15 cellular contexts compared by ENCODE assay signal in the genomic region with DNA sequence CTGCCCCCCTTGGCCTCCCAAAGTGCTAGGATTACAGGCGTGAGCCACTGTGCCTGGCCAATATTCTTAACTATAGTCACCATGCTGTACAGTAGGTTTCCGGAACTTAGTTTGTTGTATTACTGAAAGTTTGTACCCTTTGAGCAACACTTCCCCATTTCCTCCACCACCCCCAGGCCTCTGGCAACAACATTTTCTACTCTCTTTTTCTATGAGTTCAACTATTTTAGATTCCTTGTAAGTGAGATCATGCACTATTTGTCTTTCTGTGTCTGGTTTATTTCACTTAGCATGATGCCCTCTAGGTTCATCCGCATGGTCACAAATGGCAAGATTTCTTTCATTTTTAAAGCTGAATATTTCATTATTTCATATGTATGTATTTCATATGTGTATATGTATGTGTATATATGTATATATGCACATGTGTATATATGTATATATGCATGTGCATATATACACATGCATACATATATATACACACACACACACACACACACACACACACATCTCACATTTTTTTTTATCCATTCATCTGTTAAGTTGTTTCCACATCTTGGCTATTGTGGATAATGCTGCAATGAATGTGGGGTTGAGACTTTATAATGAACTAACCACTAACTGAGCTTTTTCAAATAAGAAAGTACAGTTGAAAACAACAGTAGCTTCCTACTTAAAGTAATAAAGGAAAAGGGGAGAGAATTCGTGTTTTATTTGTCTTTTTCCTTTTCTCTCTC.
DNase-seq lines count a peak whose midpoint lies in the region; ATAC-seq, FAIRE-seq and TF ChIP-seq lines count a peak whose summit lies in the region.
"Had no signal": no experiment of that assay in that cellular context is flagged by ENCODE, and none has a peak within 500 bp of the region (broad histone marks: within the 10 kb centered on the region; RNA-seq: fewer than 3 reads in every experiment).

No MANE protein-coding gene starts in this region.

- DNase-seq in HT1080 (ENCODE audit: low read depth) (peak; percentile 4), SJSA1 (ENCODE audit: low read depth in 1 of 2, low spot score in 2 of 2) (peak in 1 of 2 experiments; percentile 70), fibroblast of peridontal ligament (ENCODE audit: extremely low read depth) (peak; percentile 44), pancreas (no peak), NCI-H146 (lab: John Stamatoyannopoulos, UW) (no peak), sigmoid colon (no peak)
- DNase-seq in stimulated activated CD4-positive, alpha-beta T cell treated with anti-CD3 and anti-CD28 coated beads, Interleukin-4, amount 100 ng/mL, for 24 hours = no peak
- DNase-seq: activated CD8-positive, alpha-beta memory T cell treated with anti-CD3 and anti-CD28 coated beads, Interleukin-2, amount 50 U/mL, for 4 hours; DMS 273 treated with DMSO at 0.1 percent for 48 hours; hippocampal formation; left colon; stimulated activated naive CD8-positive, alpha-beta T cell treated with anti-CD3 and anti-CD28 coated beads, Interleukin-15, Interleukin-2, amounts not matched to agents 100 U/mL and 50 U/mL, for 24 hours had no signal

- ATAC-seq in pancreas (peak in 3 of 4 donors; percentile 22 to 48 (median 24)), GM19023 (IDR thresholded peaks at IDR 0.05; ENCODE audit: unreplicated experiment) (no peak)
- ATAC-seq: left colon; stimulated activated naive CD8-positive, alpha-beta T cell treated with anti-CD3 and anti-CD28 coated beads, Interleukin-15, Interleukin-2, amounts not matched to agents 100 U/mL and 50 U/mL, for 24 hours had no signal

- H3K4me3 ChIP-seq in SJSA1 (no peak overlapping the region), pancreas (no peak overlapping the region), sigmoid colon (no peak overlapping the region)
- H3K4me3 ChIP-seq: BLaER1 treated with 17β-estradiol and CSF1 and Interleukin-3, amounts not matched to agents 10 nM and 100 nM had no signal

- FAIRE-seq in pancreas (lab: Jason Lieb, UNC) = no peak

- intact Hi-C loops in pancreas (cut with DNase I) = no loop called here
- intact Hi-C loops in sigmoid colon (cut with DNase I) = no loop called here

- TF ChIP-seq CTCF in pancreas (IDR thresholded peaks at IDR 0.05) = no peak
- no peak for TF ChIP-seq CTCF in sigmoid colon (IDR thresholded peaks at IDR 0.05)

- 78 to 81% methylated on average over 4 of the region's 4 CpGs for WGBS in pancreas, 2 donors
- WGBS in sigmoid colon, 2 donors = 92 to 94% methylated on average over 4 of the region's 4 CpGs

- peaks cover 40% of the 10 kb centered on the region for H3K4me1 ChIP-seq in SJSA1 (replicated peaks)
- H3K4me1 ChIP-seq in pancreas = peaks cover 8 to 10% (median 8%) of the 10 kb centered on the region in 3 donors
- H3K4me1 ChIP-seq in sigmoid colon = peaks cover 0 to 12% (median 3%) of the 10 kb centered on the region in 4 donors

- H3K36me3 ChIP-seq in SJSA1 (no peaks in the 10 kb centered on the region), pancreas (no peaks in the 10 kb centered on the region), sigmoid colon (no peaks in the 10 kb centered on the region)
- H3K36me3 ChIP-seq: BLaER1 treated with 17β-estradiol and CSF1 and Interleukin-3, amounts not matched to agents 10 nM and 100 nM had no signal

- TF ChIP-seq POLR2A in sigmoid colon (IDR thresholded peaks at IDR 0.05) = no peak

- H3K27me3 ChIP-seq in SJSA1 (replicated peaks) (no peaks in the 10 kb centered on the region), pancreas (no peaks in the 10 kb centered on the region), sigmoid colon (no peaks in the 10 kb centered on the region)
- H3K27me3 ChIP-seq: BLaER1 treated with 17β-estradiol and CSF1 and Interleukin-3, amounts not matched to agents 10 nM and 100 nM had no signal

- peak overlapping the region; percentile 68 for H3K27ac ChIP-seq in SJSA1
- no peak overlapping the region for H3K27ac ChIP-seq in pancreas
- H3K27ac ChIP-seq in sigmoid colon = peak overlapping the region in 1 of 4 donors; percentile 48
- H3K27ac ChIP-seq: BLaER1 treated with 17β-estradiol and CSF1 and Interleukin-3, amounts not matched to agents 10 nM and 100 nM; RWPE1 had no signal

- no peak for TF ChIP-seq EP300 in sigmoid colon (IDR thresholded peaks at IDR 0.05)

- no peaks in the 10 kb centered on the region for H3K9me3 ChIP-seq in SJSA1 (replicated peaks)
- H3K9me3 ChIP-seq in pancreas = no peaks in the 10 kb centered on the region
- H3K9me3 ChIP-seq in sigmoid colon = no peaks in the 10 kb centered on the region
- H3K9me3 ChIP-seq: BLaER1 treated with 17β-estradiol and CSF1 and Interleukin-3, amounts not matched to agents 10 nM and 100 nM had no signal

Comparison
In these comparisons a context has a peak if more than half of its experiments do, and no peak if none do; other contexts are left out.
1. DNase-seq: peak in HT1080 (single experiment) and fibroblast of peridontal ligament (single experiment); none in pancreas (0 of 6), NCI-H146 (single experiment), sigmoid colon (single experiment) and stimulated activated CD4-positive, alpha-beta T cell treated with anti-CD3 and anti-CD28 coated beads, Interleukin-4, amount 100 ng/mL, for 24 hours (single experiment).